Comparison of ENCODE assay signal across 17 cellular contexts in the genomic region with DNA sequence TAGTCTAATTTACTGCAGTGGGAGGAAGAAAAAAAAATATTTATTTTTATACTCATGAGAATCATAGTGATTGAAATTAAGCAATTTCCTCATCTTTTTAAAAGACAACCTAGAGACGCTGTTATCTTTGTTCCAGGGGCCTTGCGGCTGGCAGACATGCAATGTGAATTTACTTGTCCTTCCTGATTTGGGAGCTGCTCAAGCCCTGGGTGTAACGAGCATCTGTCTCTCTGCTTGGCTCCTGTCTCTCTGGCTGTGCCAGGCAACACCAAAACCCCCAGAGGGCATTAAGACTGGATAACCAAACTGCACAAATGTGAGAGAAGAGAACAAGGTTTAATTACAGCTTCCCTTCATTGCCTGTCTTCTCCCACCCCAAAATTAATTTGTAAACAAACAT.
DNase-seq lines count a peak whose midpoint lies in the region; ATAC-seq and TF ChIP-seq lines count a peak whose summit lies in the region.
"Had no signal": no experiment of that assay in that cellular context is flagged by ENCODE, and none has a peak within 500 bp of the region (broad histone marks: within the 10 kb centered on the region; RNA-seq: fewer than 3 reads in every experiment).

No MANE protein-coding gene starts in this region.

- H3K27ac Mint-ChIP-seq in nephron: peak overlapping the region in 2 of 3 experiments; percentile 68 to 88
- H3K27ac Mint-ChIP-seq: B cell; T-helper 1 cell treated with Interleukin-12 subunit alpha and Interleukin-12 subunit beta and Interleukin-4 antibody, amounts not matched to agents 30 μg/mL and 1 μg/mL, for 36 hours had no signal

- peak; percentile 49 for DNase-seq in DMS 273 (lab: John Stamatoyannopoulos, UW; ENCODE audit: unreplicated experiment)
- peak; percentile 26 for DNase-seq in NCI-H1092 treated with DMSO at 0.1 percent for 48 hours (lab: John Stamatoyannopoulos, UW)
- peak; percentile 66 for DNase-seq in OCI-M1 (lab: John Stamatoyannopoulos, UW)
- no peak for DNase-seq in left lobe of liver (ENCODE audit: low spot score)
- DNase-seq in activated T-cell treated with anti-CD3 and anti-CD28 coated beads, Interleukin-2, amount 50 U/mL, for 1 hour: no peak
- DNase-seq: DMS153, EL, GM23248, IMR-90, NCI-H187, NCI-H82, PC-9 had no signal

- H3K27me3 Mint-ChIP-seq in nephron (ENCODE audit: low read depth): no peaks in the 10 kb centered on the region

- peaks cover 5% of the 10 kb centered on the region for H3K9me3 Mint-ChIP-seq in nephron
- H3K9me3 Mint-ChIP-seq: T-helper 1 cell treated with Interleukin-12 subunit alpha and Interleukin-12 subunit beta and Interleukin-4 antibody, amounts not matched to agents 30 μg/mL and 1 μg/mL, for 36 hours had no signal

- ATAC-seq in left lobe of liver (no peak), HG03432 (IDR thresholded peaks at IDR 0.05; ENCODE audit: unreplicated experiment) (no peak)
- ATAC-seq: GM12878 had no signal

- peaks cover 60% of the 10 kb centered on the region for H3K4me1 Mint-ChIP-seq in nephron
- H3K4me1 Mint-ChIP-seq: B cell had no signal

- no peaks in the 10 kb centered on the region for H3K36me3 Mint-ChIP-seq in nephron (ENCODE audit: low read depth)

- H3K4me3 Mint-ChIP-seq in nephron: no peak overlapping the region
- H3K4me3 Mint-ChIP-seq: B cell; T-helper 1 cell treated with Interleukin-12 subunit alpha and Interleukin-12 subunit beta and Interleukin-4 antibody, amounts not matched to agents 30 μg/mL and 1 μg/mL, for 36 hours had no signal

- no peak for TF ChIP-seq CTCF in nephron (IDR thresholded peaks at IDR 0.05; ENCODE audit: unreplicated experiment in 3 of 3)

Comparison
In these comparisons a context has a peak if more than half of its experiments do, and no peak if none do; other contexts are left out.
1. DNase-seq: peak in DMS 273 (single experiment), NCI-H1092 treated with DMSO at 0.1 percent for 48 hours (single experiment) and OCI-M1 (single experiment); none in left lobe of liver (single experiment) and activated T-cell treated with anti-CD3 and anti-CD28 coated beads, Interleukin-2, amount 50 U/mL, for 1 hour (single experiment).